8 cellular contexts compared by ENCODE assay signal in the genomic region with DNA sequence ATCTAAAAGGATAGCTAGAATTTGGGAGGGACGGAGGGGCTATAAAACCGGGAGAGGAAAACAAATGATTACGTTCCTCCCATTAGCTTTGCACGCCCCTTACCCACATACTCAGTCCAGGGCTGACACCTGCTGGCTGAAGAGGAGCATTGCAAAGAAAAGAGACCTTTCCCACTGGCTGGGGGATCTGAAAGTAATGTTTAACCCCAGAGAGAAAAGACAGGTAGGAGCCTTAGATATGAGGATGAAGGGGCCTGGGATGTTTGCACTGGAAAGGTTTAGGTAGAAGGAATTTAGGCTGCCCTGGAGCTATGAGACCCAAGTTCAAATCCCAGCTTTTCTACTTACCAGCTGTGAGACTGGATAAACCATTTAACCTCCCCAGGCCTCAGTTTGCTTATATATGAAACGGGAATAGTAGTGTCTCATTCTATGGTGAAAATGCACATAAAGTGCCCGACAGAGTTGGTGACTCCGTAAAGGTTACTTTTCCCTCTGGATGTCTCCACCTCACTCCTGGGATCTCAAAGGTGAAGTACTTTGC.
DNase-seq lines count a peak whose midpoint lies in the region; ATAC-seq and TF ChIP-seq lines count a peak whose summit lies in the region.

No MANE protein-coding gene starts in this region.

- no peak overlapping the region for H3K4me3 ChIP-seq in RWPE2 (ENCODE audit: severe bottlenecking)

- peaks cover 0 to 8% (median 3%) of the 10 kb centered on the region in 3 donors for H3K27me3 Mint-ChIP-seq in immature natural killer cell (ENCODE audit: low read depth in 3 of 3)

- no peak overlapping the region for H3K27ac ChIP-seq in RWPE2 (ENCODE audit: poor library complexity, severe bottlenecking)

- no peak overlapping the region for H3K4me3 Mint-ChIP-seq in immature natural killer cell

- peaks cover 23 to 32% of the 10 kb centered on the region in 2 donors for H3K4me1 Mint-ChIP-seq in immature natural killer cell

- TF ChIP-seq CTCF in RWPE2 (IDR thresholded peaks at IDR 0.05; ENCODE audit: poor library complexity, severe bottlenecking): peak; percentile 99

- no peaks in the 10 kb centered on the region for H3K36me3 ChIP-seq in RWPE2 (ENCODE audit: low read depth)

- peaks cover 0 to 2% (median 0%) of the 10 kb centered on the region in 6 donors for H3K9me3 Mint-ChIP-seq in immature natural killer cell

- no peaks in the 10 kb centered on the region for H3K9me3 ChIP-seq in RWPE2 (ENCODE audit: severe bottlenecking)

- H3K36me3 Mint-ChIP-seq in immature natural killer cell: no peaks in the 10 kb centered on the region

- no peak overlapping the region for H3K27ac Mint-ChIP-seq in immature natural killer cell

- DNase-seq in ELR (ENCODE audit: low read depth) (peak; percentile 67), LHCN-M2 (ENCODE audit: low read depth) (peak; percentile 69), RWPE2 (ENCODE audit: low spot score) (no peak), brain pericyte (ENCODE audit: low read depth, low spot score) (peak; percentile 15), immature natural killer cell (peak; percentile 55 to 66 (median 63))
- DNase-seq in stimulated activated CD4-positive, alpha-beta T cell treated with anti-CD3 and anti-CD28 coated beads, Interleukin-1b, Interleukin-23, amount 100 ng/mL, for 4 hours (ENCODE audit: low read depth in 2 of 2): peak; percentile 3 to 6

- peak; percentile 69 for ATAC-seq in GM21528 (IDR thresholded peaks at IDR 0.05; ENCODE audit: low FRiP score, unreplicated experiment)
- ATAC-seq in RWPE2 (ENCODE audit: low read depth): peak; percentile 72
- ATAC-seq in HG03045 (IDR thresholded peaks at IDR 0.05; ENCODE audit: unreplicated experiment): no peak

- no peaks in the 10 kb centered on the region for H3K4me1 ChIP-seq in RWPE2 (ENCODE audit: insufficient read depth, poor library complexity, severe bottlenecking)

- no peaks in the 10 kb centered on the region for H3K27me3 ChIP-seq in RWPE2 (ENCODE audit: insufficient read depth, poor library complexity, severe bottlenecking)
